Comparison of ENCODE assay signal across 18 cellular contexts in genomic region chr9:31916591-31917223, GRCh38.
DNase-seq lines count a peak whose midpoint lies in the region; ATAC-seq and TF ChIP-seq lines count a peak whose summit lies in the region.
"Had no signal": no experiment of that assay in that cellular context is flagged by ENCODE, and none has a peak within 500 bp of the region (broad histone marks: within the 10 kb centered on the region; RNA-seq: fewer than 3 reads in every experiment).

No MANE protein-coding gene starts in this region.

- DNase-seq in GM20000 (ENCODE audit: low spot score) (no peak), PC-3 (peak; percentile 3), iPS DF 19.7 (ENCODE audit: low read depth, low spot score) (peak; percentile 38), NCI-H1694 treated with DMSO at 0.1 percent for 48 hours (lab: John Stamatoyannopoulos, UW) (no peak), COLO668 (lab: John Stamatoyannopoulos, UW; ENCODE audit: unreplicated experiment) (no peak), Calu3 (no peak)
- DNase-seq in central memory CD4-positive, alpha-beta T cell: no peak
- DNase-seq: activated CD4-positive, CD25-positive, alpha-beta regulatory T cell; activated CD8-positive, alpha-beta memory T cell treated with anti-CD3 and anti-CD28 coated beads, Interleukin-2, amount 10 ng/mL, durations not matched to agents 7 days and 5 days; activated naive CD4-positive, alpha-beta T cell; DND-41; effector CD8-positive, alpha-beta T cell; foreskin melanocyte; Karpas-422; NCI-H2029 treated with DMSO at 0.1 percent for 48 hours; NK-92 treated with Interleukin-12 subunit alpha and Interleukin-12 subunit beta, amount 100 ng/mL, for 24 hours had no signal

- CTCF ChIA-PET in PC-3 (lab: Charles Lee) (no interaction called here), Calu3 (lab: Charles Lee) (no interaction called here)

- H2AFZ ChIP-seq in PC-3 (ENCODE audit: low read length): no peak overlapping the region

- H3K27me3 Mint-ChIP-seq in Calu3 (ENCODE audit: unreplicated experiment): no peaks in the 10 kb centered on the region
- H3K27me3 Mint-ChIP-seq: activated CD8-positive, alpha-beta memory T cell treated with anti-CD3 and anti-CD28 coated beads, Interleukin-2, amount 10 ng/mL, durations not matched to agents 7 days and 5 days had no signal

- no peaks in the 10 kb centered on the region for H4K20me1 ChIP-seq in PC-3 (ENCODE audit: low read length)

- no peak overlapping the region for H3K4me3 Mint-ChIP-seq in Calu3 (ENCODE audit: low read depth, unreplicated experiment)
- H3K4me3 Mint-ChIP-seq: activated CD8-positive, alpha-beta memory T cell treated with anti-CD3 and anti-CD28 coated beads, Interleukin-2, amount 10 ng/mL, durations not matched to agents 7 days and 5 days had no signal

- no peaks in the 10 kb centered on the region for H3K36me3 Mint-ChIP-seq in Calu3 (ENCODE audit: insufficient read depth, unreplicated experiment)
- H3K36me3 Mint-ChIP-seq: activated CD8-positive, alpha-beta memory T cell treated with anti-CD3 and anti-CD28 coated beads, Interleukin-2, amount 10 ng/mL, durations not matched to agents 7 days and 5 days had no signal

- H3K27ac ChIP-seq in 22Rv1 (no peak overlapping the region), PC-3 (ENCODE audit: low read length) (no peak overlapping the region)
- H3K27ac ChIP-seq: thoracic aorta had no signal

- no peaks in the 10 kb centered on the region; the same call in 1 of the 2 replicates for H3K27me3 ChIP-seq in PC-3 (ENCODE audit: low read length)

- no peaks in the 10 kb centered on the region for H3K36me3 ChIP-seq in PC-3 (ENCODE audit: low read depth, low read length)
- H3K36me3 ChIP-seq: thoracic aorta had no signal

- no peaks in the 10 kb centered on the region for H3K9me3 ChIP-seq in PC-3 (ENCODE audit: low read length)
- H3K9me3 ChIP-seq: thoracic aorta had no signal

- POLR2A ChIA-PET in PC-3 (lab: Charles Lee; ENCODE audit: unreplicated experiment): no interaction called here

- no peaks in the 10 kb centered on the region for H3K9me2 ChIP-seq in PC-3 (replicated peaks; ENCODE audit: low read length)

- no peak overlapping the region for H3K4me3 ChIP-seq in PC-3 (ENCODE audit: low read length)
- H3K4me3 ChIP-seq: thoracic aorta had no signal

- H3K4me1 Mint-ChIP-seq in Calu3 (ENCODE audit: low read depth, unreplicated experiment): no peaks in the 10 kb centered on the region
- H3K4me1 Mint-ChIP-seq: activated CD8-positive, alpha-beta memory T cell treated with anti-CD3 and anti-CD28 coated beads, Interleukin-2, amount 10 ng/mL, durations not matched to agents 7 days and 5 days had no signal

- H3F3A ChIP-seq in PC-3 (ENCODE audit: low read length, unreplicated experiment): no peaks in the 10 kb centered on the region

- TF ChIP-seq CTCF in 22Rv1 (IDR thresholded peaks at IDR 0.05): peak; percentile 76
- TF ChIP-seq CTCF in GM20000 (IDR thresholded peaks at IDR 0.05; ENCODE audit: extremely low read depth, missing control alignments): peak; percentile 13
- TF ChIP-seq CTCF in PC-3 (conservative IDR thresholded peaks at IDR 0.05; ENCODE audit: low read depth, low read length): peak; percentile 30; the same call in 1 of the 2 replicates
- no peak for TF ChIP-seq CTCF in Calu3 (IDR thresholded peaks at IDR 0.05; ENCODE audit: unreplicated experiment)

- H3K4me1 ChIP-seq in PC-3 (ENCODE audit: insufficient read depth, low read length): no peaks in the 10 kb centered on the region

- H3K9ac ChIP-seq in PC-3 (ENCODE audit: low read length): no peak overlapping the region

- no peak overlapping the region for H3K27ac Mint-ChIP-seq in Calu3 (ENCODE audit: unreplicated experiment)
- H3K27ac Mint-ChIP-seq: activated CD8-positive, alpha-beta memory T cell treated with anti-CD3 and anti-CD28 coated beads, Interleukin-2, amount 10 ng/mL, durations not matched to agents 7 days and 5 days had no signal

- no peaks in the 10 kb centered on the region for H3K9me3 Mint-ChIP-seq in Calu3 (ENCODE audit: low read depth, unreplicated experiment)

- H3K79me2 ChIP-seq in PC-3 (ENCODE audit: low read length): no peaks in the 10 kb centered on the region

- H3K4me2 ChIP-seq in PC-3 (ENCODE audit: low read length): no peak overlapping the region

- ATAC-seq in PC-3: peak; percentile 35; the same call in 1 of the 2 replicates
- ATAC-seq: activated CD8-positive, alpha-beta memory T cell treated with anti-CD3 and anti-CD28 coated beads, Interleukin-2, amount 10 ng/mL, durations not matched to agents 7 days and 5 days had no signal

- intact Hi-C loops in PC-3 (cut with micrococcal nuclease): no loop called here
- intact Hi-C loops in Calu3 (cut with micrococcal nuclease; ENCODE audit: unreplicated experiment): loop anchor here (2.0 to 10.0 kb wide), 2 partner anchors 48 to 334 kb away; no protein-coding TSS in a partner anchor

- BruUV-seq in PC-3 (replicated peaks; lab: Mats Ljungman, UMichigan) (no TSS peak), Calu3 (replicated peaks; lab: Mats Ljungman, UMichigan) (no TSS peak)

Comparison
In these comparisons a context has a peak if more than half of its experiments do, and no peak if none do; other contexts are left out.
1. DNase-seq: peak in PC-3 (single experiment) and iPS DF 19.7 (single experiment); none in GM20000 (single experiment), NCI-H1694 treated with DMSO at 0.1 percent for 48 hours (single experiment), COLO668 (single experiment), central memory CD4-positive, alpha-beta T cell (single experiment) and Calu3 (single experiment).